ENCODE assay signal across 11 cellular contexts in genomic region chr17:69141802-69142472, GRCh38. TPM values are rescaled to one million over a fixed set of nuclear protein-coding genes. Genes with fewer than 3 reads are reported as not detected.
DNase-seq lines count a peak whose midpoint lies in the region; ATAC-seq and TF ChIP-seq lines count a peak whose summit lies in the region.
"Had no signal": no experiment of that assay in that cellular context is flagged by ENCODE, and none has a peak within 500 bp of the region (broad histone marks: within the 10 kb centered on the region; RNA-seq: fewer than 3 reads in every experiment).

TSS of gene ABCA6 (minus strand) at chr17:69141895. CDS start at chr17:69140703, 1,192 bp downstream.

- peak within 1 kb of the TSS; percentile 55 for H3K4me3 ChIP-seq in left ventricle myocardium inferior

- no peaks in the 10 kb centered on the region for H3K27me3 ChIP-seq in left ventricle myocardium inferior (ENCODE audit: low read depth)

- no peaks in the 10 kb centered on the region for H3K4me1 ChIP-seq in left ventricle myocardium inferior

- H3K9me3 ChIP-seq in left ventricle myocardium inferior (replicated peaks) = peaks cover 10% of the 10 kb centered on the region

- intact Hi-C loops in Calu3 (cut with micrococcal nuclease; ENCODE audit: unreplicated experiment) (no loop called here), left ventricle myocardium inferior (cut with micrococcal nuclease) (no loop called here), sciatic nerve (cut with DNase I) (no loop called here), CD14-positive monocyte (cut with micrococcal nuclease) (no loop called here)

- H3K4me3 Mint-ChIP-seq in Calu3 (ENCODE audit: low read depth, unreplicated experiment) (no peak within 1 kb of the TSS), CD14-positive monocyte (peak within 1 kb of the TSS in 1 of 2 donors; percentile 2)
- H3K4me3 Mint-ChIP-seq: activated T-helper 17 cell treated with anti-CD3 and anti-CD28 coated beads, Interleukin-2, amount 50 U/mL, for 72 hours; immature natural killer cell had no signal

- peak; percentile 93 for ATAC-seq in sciatic nerve
- ATAC-seq in HG02981 (IDR thresholded peaks at IDR 0.05; ENCODE audit: unreplicated experiment) = no peak
- ATAC-seq in GM18519 (IDR thresholded peaks at IDR 0.05; ENCODE audit: low FRiP score, unreplicated experiment) = no peak
- no peak for ATAC-seq in GM21619 (IDR thresholded peaks at IDR 0.05; ENCODE audit: unreplicated experiment)
- ATAC-seq: activated T-helper 17 cell treated with anti-CD3 and anti-CD28 coated beads, Interleukin-2, amount 50 U/mL, for 72 hours had no signal

- TF ChIP-seq CTCF in Calu3 (IDR thresholded peaks at IDR 0.05; ENCODE audit: unreplicated experiment) (no peak), left ventricle myocardium inferior (IDR thresholded peaks at IDR 0.05; ENCODE audit: borderline replicate concordance) (no peak), CD14-positive monocyte (IDR thresholded peaks at IDR 0.05) (no peak)

- H3K9me3 Mint-ChIP-seq in Calu3 (ENCODE audit: low read depth, unreplicated experiment) (no peaks in the 10 kb centered on the region), CD14-positive monocyte (peaks cover 0 to 4% (median 0%) of the 10 kb centered on the region in 7 donors)
- H3K9me3 Mint-ChIP-seq: activated T-helper 17 cell treated with anti-CD3 and anti-CD28 coated beads, Interleukin-2, amount 50 U/mL, for 72 hours had no signal

- no peak for DNase-seq in Calu3
- DNase-seq in astrocyte of the hippocampus (ENCODE audit: low read depth, low spot score) = peak; percentile 1
- no peak for DNase-seq in left ventricle myocardium inferior
- DNase-seq in sciatic nerve (ENCODE audit: low spot score) = no peak
- no peak for DNase-seq in CD14-positive monocyte (ENCODE audit: low spot score)
- DNase-seq: COR-L47, immature natural killer cell had no signal

- H3K27ac ChIP-seq in left ventricle myocardium inferior (replicated peaks) = peak within 1 kb of the TSS; percentile 78

- no TSS peak for BruUV-seq in Calu3 (replicated peaks; lab: Mats Ljungman, UMichigan)

- H3K27ac Mint-ChIP-seq in Calu3 (ENCODE audit: unreplicated experiment) (peak within 1 kb of the TSS; percentile 68), CD14-positive monocyte (no peak within 1 kb of the TSS)
- H3K27ac Mint-ChIP-seq: activated T-helper 17 cell treated with anti-CD3 and anti-CD28 coated beads, Interleukin-2, amount 50 U/mL, for 72 hours; immature natural killer cell had no signal

- H3K27me3 Mint-ChIP-seq in Calu3 (ENCODE audit: unreplicated experiment) = no peaks in the 10 kb centered on the region
- H3K27me3 Mint-ChIP-seq in CD14-positive monocyte (ENCODE audit: low read depth in 3 of 3) = no peaks in the 10 kb centered on the region
- H3K27me3 Mint-ChIP-seq: activated T-helper 17 cell treated with anti-CD3 and anti-CD28 coated beads, Interleukin-2, amount 50 U/mL, for 72 hours had no signal

- H3K4me1 Mint-ChIP-seq in Calu3 (ENCODE audit: low read depth, unreplicated experiment) (peaks cover 12% of the 10 kb centered on the region), CD14-positive monocyte (peaks cover 30% of the 10 kb centered on the region)
- H3K4me1 Mint-ChIP-seq: activated T-helper 17 cell treated with anti-CD3 and anti-CD28 coated beads, Interleukin-2, amount 50 U/mL, for 72 hours; immature natural killer cell had no signal

- H3K36me3 Mint-ChIP-seq in Calu3 (ENCODE audit: insufficient read depth, unreplicated experiment) (no peaks in the 10 kb centered on the region), CD14-positive monocyte (no peaks in the 10 kb centered on the region)

- CTCF ChIA-PET in Calu3 (lab: Charles Lee) = interaction anchor here (1.4 kb wide), 1 partner anchor 38 kb away, joined by 3 read pairs; no protein-coding TSS in a partner anchor

- H3K36me3 ChIP-seq in left ventricle myocardium inferior = peaks cover 12% of the 10 kb centered on the region

RNA-seq across cellular contexts. Expression of gene ABCA6, which starts in this region (rescaled TPM):
- 0.44 TPM in 1 of 2 replicates, not detected in the other for total RNA-seq in Calu3 (2022)
- total RNA-seq in left ventricle myocardium inferior = 18.5 TPM
- total RNA-seq in sciatic nerve = 225 TPM
- polyA plus RNA-seq in CD14-positive monocyte = under 1 TPM; 0.76 to 0.93 TPM
- polyA plus RNA-seq: immature natural killer cell had no signal

Comparison
In these comparisons a context has a peak if more than half of its experiments do, and no peak if none do; other contexts are left out.
1. RNA of gene ABCA6 (total RNA-seq): 225 TPM in sciatic nerve (single experiment) and 18.5 TPM in left ventricle myocardium inferior (single experiment); 0.44 TPM in Calu3; every median in the first group is over 10 times any median in the second.
2. RNA of gene ABCA6 (total RNA-seq): 225 TPM in sciatic nerve (single experiment); 18.5 TPM in left ventricle myocardium inferior (single experiment); every median in the first group is over 10 times any median in the second.